ENCODE assay signal across 25 cellular contexts in genomic region chr14:42200951-42201350, GRCh38.
"Had no signal": no experiment of that assay in that cellular context is flagged by ENCODE, and none has a peak within 500 bp of the region (broad histone marks: within the 10 kb centered on the region; RNA-seq: fewer than 3 reads in every experiment).

No MANE protein-coding gene starts in this region.

- H3K27ac Mint-ChIP-seq: activated CD8-positive, alpha-beta T cell treated with anti-CD3 and anti-CD28 coated beads, Interleukin-2, amount 10 ng/mL, durations not matched to agents 7 days and 5 days; activated naive CD8-positive, alpha-beta T cell treated with anti-CD3 and anti-CD28 coated beads, Interleukin-2, amount 10 ng/mL, durations not matched to agents 7 days and 5 days; T-helper 17 cell had no signal

- H3K4me3 ChIP-seq: breast epithelium, colonic mucosa, K562 had no signal

- H3K36me3 Mint-ChIP-seq: activated naive CD8-positive, alpha-beta T cell treated with anti-CD3 and anti-CD28 coated beads, Interleukin-2, amount 10 ng/mL, durations not matched to agents 7 days and 5 days had no signal

- DNase-seq: activated CD4-positive, alpha-beta T cell treated with anti-CD3 and anti-CD28 coated beads for 48 hours; activated CD4-positive, alpha-beta T cell treated with anti-CD3 and anti-CD28 coated beads, Interleukin-2, amount 50 U/mL, for 4 hours; activated CD4-positive, CD25-positive, alpha-beta regulatory T cell treated with anti-CD3 and anti-CD28 coated beads, Interleukin-2, amount 50 U/mL, for 72 hours; activated CD8-positive, alpha-beta memory T cell treated with anti-CD3 and anti-CD28 coated beads, Interleukin-2, amount 50 U/mL, for 48 hours; activated CD8-positive, alpha-beta T cell treated with anti-CD3 and anti-CD28 coated beads, Interleukin-2, amount 10 ng/mL, durations not matched to agents 7 days and 5 days; activated naive CD4-positive, alpha-beta T cell treated with anti-CD3 and anti-CD28 coated beads, Interleukin-2, amount 50 U/mL, for 16 hours; activated naive CD8-positive, alpha-beta T cell treated with anti-CD3 and anti-CD28 coated beads, Interleukin-2, amount 10 ng/mL, durations not matched to agents 7 days and 5 days; activated T-cell treated with anti-CD3 and anti-CD28 coated beads, Interleukin-2, amount 50 U/mL, for 1 hour; aorta; caudate nucleus; colonic mucosa; Kasumi-1; NCI-H1105 treated with DMSO at 0.1 percent for 48 hours; NCI-H1930; NCI-H2107; NCI-H446 treated with DMSO at 0.1 percent for 48 hours; NCI-H524 treated with DMSO at 0.1 percent for 48 hours; NK-92 treated with Interleukin-12 subunit alpha and Interleukin-12 subunit beta, amount 100 ng/mL, for 24 hours; PC-3; SIG-M5; T-helper 17 cell; T1000; WERI-Rb-1 had no signal

- H3K4me1 ChIP-seq: breast epithelium, colonic mucosa had no signal

- ATAC-seq: activated CD8-positive, alpha-beta T cell treated with anti-CD3 and anti-CD28 coated beads, Interleukin-2, amount 10 ng/mL, durations not matched to agents 7 days and 5 days; K562; PC-3; T-helper 17 cell had no signal

- H3K27ac ChIP-seq: breast epithelium, colonic mucosa, WERI-Rb-1 had no signal

- H3K36me3 ChIP-seq: breast epithelium, colonic mucosa, WERI-Rb-1 had no signal

- H3K4me3 Mint-ChIP-seq: activated CD8-positive, alpha-beta T cell treated with anti-CD3 and anti-CD28 coated beads, Interleukin-2, amount 10 ng/mL, durations not matched to agents 7 days and 5 days; activated naive CD8-positive, alpha-beta T cell treated with anti-CD3 and anti-CD28 coated beads, Interleukin-2, amount 10 ng/mL, durations not matched to agents 7 days and 5 days; T-helper 17 cell had no signal

- H3K9me3 ChIP-seq: breast epithelium, colonic mucosa had no signal

- H3K27me3 Mint-ChIP-seq: activated naive CD8-positive, alpha-beta T cell treated with anti-CD3 and anti-CD28 coated beads, Interleukin-2, amount 10 ng/mL, durations not matched to agents 7 days and 5 days; T-helper 17 cell had no signal

- H3K4me1 Mint-ChIP-seq: activated naive CD8-positive, alpha-beta T cell treated with anti-CD3 and anti-CD28 coated beads, Interleukin-2, amount 10 ng/mL, durations not matched to agents 7 days and 5 days; T-helper 17 cell had no signal

- H3K27me3 ChIP-seq: breast epithelium, colonic mucosa had no signal
